13 cellular contexts compared by ENCODE assay signal in the genomic region with DNA sequence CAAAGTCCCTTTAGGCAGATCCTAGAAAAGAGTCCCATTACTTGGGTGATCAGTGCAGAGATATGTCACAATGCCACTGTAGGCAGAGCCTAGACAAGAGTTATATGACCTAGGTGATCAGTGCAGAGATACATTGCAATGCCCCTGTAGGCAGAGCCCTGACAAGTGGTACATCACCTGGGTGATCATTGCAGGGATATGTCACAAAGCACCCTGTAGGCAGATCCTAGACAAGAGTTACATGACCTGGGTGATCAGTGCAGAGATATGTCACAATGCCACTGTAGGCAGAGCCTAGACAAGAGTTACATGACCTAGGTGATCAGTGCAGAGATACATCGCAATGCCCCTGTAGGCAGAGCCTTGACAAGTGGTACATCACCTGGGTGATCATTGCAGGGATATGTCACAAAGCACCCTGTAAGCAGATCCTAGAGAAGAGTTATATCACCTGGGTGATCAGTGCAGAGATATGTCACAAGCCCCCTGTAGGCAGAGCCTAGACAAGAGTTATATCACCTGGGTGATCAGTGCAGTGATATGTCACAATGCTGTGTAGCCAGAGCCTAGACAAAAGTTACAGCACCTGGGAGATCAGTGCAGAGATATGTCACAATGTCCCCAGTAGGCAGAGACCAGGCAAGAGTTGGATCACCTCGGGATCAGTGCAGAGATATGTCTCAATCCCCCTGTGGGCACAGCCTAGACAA. TPM values are rescaled to one million over a fixed set of nuclear protein-coding genes. Genes with fewer than 3 reads are reported as not detected.
DNase-seq lines count a peak whose midpoint lies in the region; ATAC-seq lines count a peak whose summit lies in the region.
"Not testable (repeated sequence)": the region's sequence is repeated elsewhere in the genome, so short reads cannot be mapped to it uniquely, and the experiment has no call there.
"Had no signal": no experiment of that assay in that cellular context is flagged by ENCODE, and none has a peak within 500 bp of the region (broad histone marks: within the 10 kb centered on the region; RNA-seq: fewer than 3 reads in every experiment).

No MANE protein-coding gene starts in this region.

- not testable (repeated sequence) for H3K4me1 Mint-ChIP-seq in activated CD4-positive, alpha-beta T cell treated with anti-CD3 and anti-CD28 coated beads for 36 hours; naive B cell

- H3K4me1 ChIP-seq in aorta (ENCODE audit: control insufficient read depth in 1 of 2, insufficient read depth in 2 of 2, low read length in 2 of 2) = not testable (repeated sequence)

- intact Hi-C loops in activated CD4-positive, alpha-beta T cell treated with anti-CD3 and anti-CD28 coated beads for 36 hours (cut with DNase I, micrococcal nuclease); aorta (cut with DNase I): not testable (repeated sequence)

- H3K27ac Mint-ChIP-seq in activated CD4-positive, alpha-beta T cell treated with anti-CD3 and anti-CD28 coated beads for 36 hours; naive B cell: not testable (repeated sequence)

- H3K4me3 ChIP-seq in aorta (ENCODE audit: low read length in 2 of 2) = not testable (repeated sequence)

- CTCF ChIA-PET in activated CD4-positive, alpha-beta T cell treated with anti-CD3 and anti-CD28 coated beads for 36 hours (lab: Charles Lee) = not testable (repeated sequence)

- H3K36me3 Mint-ChIP-seq in activated CD4-positive, alpha-beta T cell treated with anti-CD3 and anti-CD28 coated beads for 36 hours (ENCODE audit: low read depth); naive B cell: not testable (repeated sequence)

- not testable (repeated sequence) for H3K9me3 ChIP-seq in aorta (ENCODE audit: control insufficient read depth, low read length)

- POLR2A ChIA-PET in activated CD4-positive, alpha-beta T cell treated with anti-CD3 and anti-CD28 coated beads for 36 hours (lab: Charles Lee) = not testable (repeated sequence)

- H3K27me3 ChIP-seq in aorta (ENCODE audit: control insufficient read depth in 1 of 2, insufficient read depth in 2 of 2, low read length in 1 of 2) = not testable (repeated sequence)

- H3K4me3 Mint-ChIP-seq in activated CD4-positive, alpha-beta T cell treated with anti-CD3 and anti-CD28 coated beads for 36 hours; naive B cell: not testable (repeated sequence)

- H3K27me3 Mint-ChIP-seq in activated CD4-positive, alpha-beta T cell treated with anti-CD3 and anti-CD28 coated beads for 36 hours; naive B cell: not testable (repeated sequence)

- not testable (repeated sequence) for H3K27ac ChIP-seq in aorta (ENCODE audit: low read depth in 1 of 2, low read length in 2 of 2)

- H3K9me3 Mint-ChIP-seq in activated CD4-positive, alpha-beta T cell treated with anti-CD3 and anti-CD28 coated beads for 36 hours (ENCODE audit: low read depth) = not testable (repeated sequence)
- peaks cover 4 to 11% (median 8%) of the 10 kb centered on the region in 7 donors for H3K9me3 Mint-ChIP-seq in naive B cell

- not testable (repeated sequence) for DNase-seq in activated CD4-positive, alpha-beta T cell treated with anti-CD3 and anti-CD28 coated beads for 36 hours; naive B cell; aorta

- not testable (repeated sequence) for H3K36me3 ChIP-seq in aorta (ENCODE audit: control insufficient read depth in 1 of 2, insufficient read depth in 2 of 2, low read length in 1 of 2)

- WGBS in aorta, 2 donors = no CpG with 5 or more reads among the region's 2 CpGs

- ATAC-seq in GM18907 (IDR thresholded peaks at IDR 0.05; ENCODE audit: unreplicated experiment) (peak; percentile 77), GM21528 (IDR thresholded peaks at IDR 0.05; ENCODE audit: low FRiP score, unreplicated experiment) (peak; percentile 81), HG02870 (IDR thresholded peaks at IDR 0.05; ENCODE audit: unreplicated experiment) (peak; percentile 53), HG03354 (IDR thresholded peaks at IDR 0.05; ENCODE audit: poor library complexity, severe bottlenecking, unreplicated experiment) (peak; percentile 67), esophagus mucosa (peak; percentile 83), naive B cell (ENCODE audit: low read depth in 2 of 2) (peak; percentile 21 to 34), aorta (ENCODE audit: low FRiP score) (peak; percentile 95)
- peak; percentile 19 for ATAC-seq in activated CD4-positive, alpha-beta T cell treated with anti-CD3 and anti-CD28 coated beads for 36 hours

RNA-seq across cellular contexts. Expression of gene DUX4, which starts 5.6 kb away (rescaled TPM):
- total RNA-seq in activated CD4-positive, alpha-beta T cell treated with anti-CD3 and anti-CD28 coated beads for 36 hours = not detected
- total RNA-seq in esophagus mucosa (0.56 TPM), aorta (not detected)
- polyA plus RNA-seq in naive B cell (ENCODE audit: low read depth in 6 of 6) (not detected), aorta (not detected)
- total RNA-seq: dermis microvascular lymphatic vessel endothelial cell, esophagus squamous epithelium, H7, kidney had no signal
- polyA plus RNA-seq: BJ had no signal

Comparison
In these comparisons a context has a peak if more than half of its experiments do, and no peak if none do; other contexts are left out.
1. ATAC-seq: peak in every context shown above with its lines; median percentile 95 in aorta; 83 in esophagus mucosa; 81 in GM21528; 77 in GM18907; 67 in HG03354; 53 in HG02870; 28 in naive B cell; 19 in activated CD4-positive, alpha-beta T cell treated with anti-CD3 and anti-CD28 coated beads for 36 hours.